Comparison of ENCODE assay signal across 14 cellular contexts in the genomic region with DNA sequence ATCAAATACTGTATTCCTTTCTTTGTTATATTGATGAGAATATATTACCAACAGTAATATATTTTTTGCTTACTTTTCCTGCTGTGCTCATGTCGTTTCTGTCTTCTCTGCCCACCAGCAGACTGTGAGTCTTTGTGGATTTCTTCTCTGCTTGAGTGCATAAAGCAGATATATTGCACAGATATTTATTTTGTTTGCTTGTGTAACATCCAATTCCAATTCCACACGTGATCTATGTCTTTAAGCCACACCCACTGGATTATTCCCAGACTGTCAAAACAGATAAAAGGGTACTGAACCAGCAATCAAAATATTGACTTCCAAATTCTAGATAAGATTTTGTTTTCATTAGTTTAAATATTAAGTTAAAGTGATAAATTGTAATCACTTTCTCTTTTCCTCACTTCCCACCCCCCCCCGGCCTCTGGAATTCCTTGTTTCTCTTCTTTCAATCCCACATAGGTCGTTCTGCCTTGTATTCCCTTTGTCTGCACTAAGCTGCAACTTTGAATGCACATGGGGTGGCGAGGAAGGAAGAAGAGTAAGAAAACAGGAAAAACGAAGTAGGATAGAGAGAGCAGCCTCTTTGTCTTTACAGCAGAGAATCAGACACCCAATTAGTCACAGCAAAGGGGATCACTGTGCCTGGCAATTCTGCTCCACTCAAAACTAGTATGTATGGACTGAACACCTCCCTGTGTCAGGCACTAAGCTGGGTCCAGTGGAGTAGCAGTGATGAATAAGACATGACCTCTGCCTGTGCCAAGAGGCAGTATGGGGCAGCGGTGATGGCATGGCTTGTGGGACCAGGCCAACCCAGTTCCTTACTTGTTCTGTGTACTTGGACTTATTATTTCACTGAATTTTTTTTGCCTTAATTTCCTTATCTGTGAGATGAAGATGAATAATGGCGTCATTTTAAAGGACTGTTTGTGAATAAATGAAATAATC. TPM values are rescaled to one million over a fixed set of nuclear protein-coding genes. Genes with fewer than 3 reads are reported as not detected.
DNase-seq lines count a peak whose midpoint lies in the region; ATAC-seq and TF ChIP-seq lines count a peak whose summit lies in the region.
"Had no signal": no experiment of that assay in that cellular context is flagged by ENCODE, and none has a peak within 500 bp of the region (broad histone marks: within the 10 kb centered on the region; RNA-seq: fewer than 3 reads in every experiment).

A gene (minus strand): TSS at position 161 of the 951 bp plus-strand sequence. CDS start 70 bp downstream, at position 91.

- intact Hi-C loops in ascending aorta (cut with DNase I) (loop anchor here (2.0 to 10.0 kb wide), 3 partner anchors 61 to 243 kb away; a partner anchor contains a TSS), heart left ventricle (cut with DNase I) (no loop called here), mucosa of descending colon (cut with DNase I, micrococcal nuclease) (no loop called here)

- TF ChIP-seq CTCF in ascending aorta (IDR thresholded peaks at IDR 0.05) (no peak), heart left ventricle (IDR thresholded peaks at IDR 0.05) (no peak), mucosa of descending colon (IDR thresholded peaks at IDR 0.05) (no peak), thoracic aorta (IDR thresholded peaks at IDR 0.05) (no peak)

- no peaks in the 10 kb centered on the region for H3K27me3 ChIP-seq in ascending aorta
- H3K27me3 ChIP-seq in heart left ventricle = no peaks in the 10 kb centered on the region
- no peaks in the 10 kb centered on the region for H3K27me3 ChIP-seq in thoracic aorta (replicated peaks; ENCODE audit: insufficient read depth)

- 33 to 44% (median 38%) methylated on average over 8 of the region's 8 CpGs for WGBS in heart left ventricle, 4 donors

- DNase-seq in ascending aorta (ENCODE audit: low spot score in 2 of 2) (peak in 1 of 2 donors; percentile 71), heart left ventricle (no peak), mucosa of descending colon (no peak), thoracic aorta (ENCODE audit: low spot score) (no peak), NCI-H345 (lab: John Stamatoyannopoulos, UW) (no peak), NCI-H526 treated with DMSO at 0.1 percent for 48 hours (lab: John Stamatoyannopoulos, UW) (no peak), NCI-H2081 (lab: John Stamatoyannopoulos, UW) (no peak)
- DNase-seq: anterior cingulate cortex; GM23248; naive B cell; stimulated activated CD4-positive, alpha-beta T cell treated with anti-CD3 and anti-CD28 coated beads, Interleukin-15, amount 100 ng/mL, for 24 hours had no signal

- H3K4me3 ChIP-seq in ascending aorta = peak within 1 kb of the TSS; percentile 28 to 44
- peak within 1 kb of the TSS in 10 of 12 donors; percentile 1 to 51 (median 24) for H3K4me3 ChIP-seq in heart left ventricle
- H3K4me3 ChIP-seq in mucosa of descending colon = no peak within 1 kb of the TSS
- peak within 1 kb of the TSS; percentile 62 for H3K4me3 ChIP-seq in thoracic aorta
- H3K4me3 ChIP-seq: GM23248 had no signal

- peak within 1 kb of the TSS; percentile 81 to 82 for H3K27ac ChIP-seq in ascending aorta
- H3K27ac ChIP-seq in heart left ventricle = peak within 1 kb of the TSS in 9 of 12 donors; percentile 11 to 84 (median 37)
- peak within 1 kb of the TSS; percentile 59 to 82 for H3K27ac ChIP-seq in thoracic aorta
- H3K27ac ChIP-seq: GM23248, HL-60 had no signal

- peaks cover 12 to 30% of the 10 kb centered on the region in 2 donors for H3K4me1 ChIP-seq in ascending aorta
- H3K4me1 ChIP-seq in heart left ventricle = peaks cover 0 to 23% (median 10%) of the 10 kb centered on the region in 12 donors
- no peaks in the 10 kb centered on the region for H3K4me1 ChIP-seq in mucosa of descending colon (ENCODE audit: low read depth)
- H3K4me1 ChIP-seq in thoracic aorta (ENCODE audit: control insufficient read depth in 1 of 2, low read depth in 2 of 2) = peaks cover 37 to 59% of the 10 kb centered on the region in 2 donors

- H3K36me3 ChIP-seq in ascending aorta (peaks cover 0 to 16% of the 10 kb centered on the region in 2 donors), heart left ventricle (no peaks in the 10 kb centered on the region), mucosa of descending colon (ENCODE audit: low read depth) (no peaks in the 10 kb centered on the region), thoracic aorta (peaks cover 10% of the 10 kb centered on the region)

- TF ChIP-seq POLR2A in heart left ventricle (IDR thresholded peaks at IDR 0.05) = no peak

- H3K9me3 ChIP-seq in ascending aorta = peaks cover 0 to 10% of the 10 kb centered on the region in 2 donors
- peaks cover 0 to 7% (median 0%) of the 10 kb centered on the region in 12 donors for H3K9me3 ChIP-seq in heart left ventricle
- no peaks in the 10 kb centered on the region for H3K9me3 ChIP-seq in mucosa of descending colon
- H3K9me3 ChIP-seq in thoracic aorta = no peaks in the 10 kb centered on the region

- ATAC-seq in heart left ventricle = no peak
- ATAC-seq in mucosa of descending colon = no peak
- ATAC-seq in thoracic aorta (ENCODE audit: insufficient number of reproducible peaks, low FRiP score, low read depth) = no peak
- no peak for ATAC-seq in SK-N-SH treated with all-trans-retinoic acid at 6 μM for 48 hours

TF ChIP-seq in SK-N-SH treated with all-trans-retinoic acid at 6 μM for 48 hours, 23 proteins besides CTCF, POLR2A, EP300 and RAD21 (continues in another document):
- TF ChIP-seq, protein P1, sequence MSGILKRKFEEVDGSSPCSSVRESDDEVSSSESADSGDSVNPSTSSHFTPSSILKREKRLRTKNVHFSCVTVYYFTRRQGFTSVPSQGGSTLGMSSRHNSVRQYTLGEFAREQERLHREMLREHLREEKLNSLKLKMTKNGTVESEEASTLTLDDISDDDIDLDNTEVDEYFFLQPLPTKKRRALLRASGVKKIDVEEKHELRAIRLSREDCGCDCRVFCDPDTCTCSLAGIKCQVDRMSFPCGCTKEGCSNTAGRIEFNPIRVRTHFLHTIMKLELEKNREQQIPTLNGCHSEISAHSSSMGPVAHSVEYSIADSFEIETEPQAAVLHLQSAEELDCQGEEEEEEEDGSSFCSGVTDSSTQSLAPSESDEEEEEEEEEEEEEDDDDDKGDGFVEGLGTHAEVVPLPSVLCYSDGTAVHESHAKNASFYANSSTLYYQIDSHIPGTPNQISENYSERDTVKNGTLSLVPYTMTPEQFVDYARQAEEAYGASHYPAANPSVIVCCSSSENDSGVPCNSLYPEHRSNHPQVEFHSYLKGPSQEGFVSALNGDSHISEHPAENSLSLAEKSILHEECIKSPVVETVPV (CRISPR knock-in tag; IDR thresholded peaks at IDR 0.05) = no peak
- no peak for TF ChIP-seq TOX (CRISPR knock-in tag; IDR thresholded peaks at IDR 0.05; ENCODE audit: borderline replicate concordance)
- TF ChIP-seq ESRRG (CRISPR knock-in tag; IDR thresholded peaks at IDR 0.05) = no peak
- TF ChIP-seq ISL1 (CRISPR knock-in tag; IDR thresholded peaks at IDR 0.05) = no peak
- TF ChIP-seq BACH2 (CRISPR knock-in tag; IDR thresholded peaks at IDR 0.05; ENCODE audit: borderline replicate concordance) = no peak
- TF ChIP-seq, protein P2, sequence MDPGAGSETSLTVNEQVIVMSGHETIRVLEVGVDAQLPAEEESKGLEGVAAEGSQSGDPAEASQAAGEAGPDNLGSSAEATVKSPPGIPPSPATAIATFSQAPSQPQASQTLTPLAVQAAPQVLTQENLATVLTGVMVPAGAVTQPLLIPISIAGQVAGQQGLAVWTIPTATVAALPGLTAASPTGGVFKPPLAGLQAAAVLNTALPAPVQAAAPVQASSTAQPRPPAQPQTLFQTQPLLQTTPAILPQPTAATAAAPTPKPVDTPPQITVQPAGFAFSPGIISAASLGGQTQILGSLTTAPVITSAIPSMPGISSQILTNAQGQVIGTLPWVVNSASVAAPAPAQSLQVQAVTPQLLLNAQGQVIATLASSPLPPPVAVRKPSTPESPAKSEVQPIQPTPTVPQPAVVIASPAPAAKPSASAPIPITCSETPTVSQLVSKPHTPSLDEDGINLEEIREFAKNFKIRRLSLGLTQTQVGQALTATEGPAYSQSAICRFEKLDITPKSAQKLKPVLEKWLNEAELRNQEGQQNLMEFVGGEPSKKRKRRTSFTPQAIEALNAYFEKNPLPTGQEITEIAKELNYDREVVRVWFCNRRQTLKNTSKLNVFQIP (CRISPR knock-in tag; IDR thresholded peaks at IDR 0.05; ENCODE audit: borderline replicate concordance, low read depth) = no peak
- TF ChIP-seq, protein P3, sequence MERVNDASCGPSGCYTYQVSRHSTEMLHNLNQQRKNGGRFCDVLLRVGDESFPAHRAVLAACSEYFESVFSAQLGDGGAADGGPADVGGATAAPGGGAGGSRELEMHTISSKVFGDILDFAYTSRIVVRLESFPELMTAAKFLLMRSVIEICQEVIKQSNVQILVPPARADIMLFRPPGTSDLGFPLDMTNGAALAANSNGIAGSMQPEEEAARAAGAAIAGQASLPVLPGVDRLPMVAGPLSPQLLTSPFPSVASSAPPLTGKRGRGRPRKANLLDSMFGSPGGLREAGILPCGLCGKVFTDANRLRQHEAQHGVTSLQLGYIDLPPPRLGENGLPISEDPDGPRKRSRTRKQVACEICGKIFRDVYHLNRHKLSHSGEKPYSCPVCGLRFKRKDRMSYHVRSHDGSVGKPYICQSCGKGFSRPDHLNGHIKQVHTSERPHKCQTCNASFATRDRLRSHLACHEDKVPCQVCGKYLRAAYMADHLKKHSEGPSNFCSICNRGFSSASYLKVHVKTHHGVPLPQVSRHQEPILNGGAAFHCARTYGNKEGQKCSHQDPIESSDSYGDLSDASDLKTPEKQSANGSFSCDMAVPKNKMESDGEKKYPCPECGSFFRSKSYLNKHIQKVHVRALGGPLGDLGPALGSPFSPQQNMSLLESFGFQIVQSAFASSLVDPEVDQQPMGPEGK (CRISPR knock-in tag; IDR thresholded peaks at IDR 0.05; ENCODE audit: borderline replicate concordance) = no peak
- no peak for TF ChIP-seq ZNF8 (CRISPR knock-in tag; IDR thresholded peaks at IDR 0.05)
- no peak for TF ChIP-seq CSDC2 (CRISPR knock-in tag; IDR thresholded peaks at IDR 0.05)
- TF ChIP-seq ZNF565 (CRISPR knock-in tag; conservative IDR thresholded peaks at IDR 0.05; ENCODE audit: low read depth) = no peak
- TF ChIP-seq OSR1 (CRISPR knock-in tag; IDR thresholded peaks at IDR 0.05) = no peak
- TF ChIP-seq ZNF70 (CRISPR knock-in tag; IDR thresholded peaks at IDR 0.05) = no peak
- TF ChIP-seq RARB (CRISPR knock-in tag; IDR thresholded peaks at IDR 0.05) = no peak
- TF ChIP-seq TCF4 (CRISPR knock-in tag; IDR thresholded peaks at IDR 0.05; ENCODE audit: borderline replicate concordance) = no peak

RNA-seq across cellular contexts. Expression of the gene that starts here (rescaled TPM):
- 650 TPM for total RNA-seq in ascending aorta
- total RNA-seq in heart left ventricle = 100 to 1,000 TPM in 3 of 9 donors, 10 to 100 TPM in 5, 1 to 10 TPM in 1; 9.3 to 304 (median 54.1) TPM
- 10 to 100 TPM; 21.3 to 39.2 TPM for polyA plus RNA-seq in heart left ventricle
- total RNA-seq in mucosa of descending colon = 100 to 1,000 TPM in 2 of 3 donors, 10 to 100 TPM in 1; 43.9 to 447 (median 179) TPM
- 1,000 to 10,000 TPM; 1,169 to 1,563 TPM for total RNA-seq in thoracic aorta
- total RNA-seq: Daoy, GM23248 had no signal
